ENCODE assay signal across 9 cellular contexts in the genomic region with DNA sequence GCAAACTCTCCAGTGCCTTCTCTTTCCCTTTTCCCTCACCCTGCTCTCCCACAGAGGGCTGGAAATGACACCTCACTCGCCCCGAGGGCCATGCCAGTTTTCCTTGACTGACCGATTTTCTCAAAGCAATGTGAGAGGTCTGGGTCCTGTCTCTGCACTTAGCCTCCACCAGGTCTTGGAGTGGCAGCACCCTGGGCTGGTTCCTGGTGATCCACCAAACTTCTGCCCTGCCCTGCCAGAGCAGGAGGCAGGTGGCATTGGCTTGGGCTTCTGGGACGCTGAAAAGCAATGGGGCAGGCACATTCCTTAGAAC.
DNase-seq lines count a peak whose midpoint lies in the region; ATAC-seq and TF ChIP-seq lines count a peak whose summit lies in the region.
"Had no signal": no experiment of that assay in that cellular context is flagged by ENCODE, and none has a peak within 500 bp of the region (broad histone marks: within the 10 kb centered on the region; RNA-seq: fewer than 3 reads in every experiment).

No MANE protein-coding gene starts in this region.

- H3K4me1 ChIP-seq in ES-I3 (ENCODE audit: insufficient read depth, low read length) (peaks cover 14% of the 10 kb centered on the region), PC-3 (ENCODE audit: insufficient read depth, low read length) (peaks cover 4% of the 10 kb centered on the region; the same call in 1 of the 2 replicates)

- H3K27ac Mint-ChIP-seq in endothelial cell (ENCODE audit: unreplicated experiment): no peak overlapping the region
- H3K27ac Mint-ChIP-seq in osteocyte (ENCODE audit: unreplicated experiment): no peak overlapping the region

- H3K4me1 Mint-ChIP-seq in endothelial cell (ENCODE audit: unreplicated experiment) (peaks cover 13% of the 10 kb centered on the region), osteocyte (ENCODE audit: unreplicated experiment) (peaks cover 10% of the 10 kb centered on the region)

- H3K27me3 Mint-ChIP-seq in endothelial cell (ENCODE audit: unreplicated experiment) (peaks cover 15% of the 10 kb centered on the region), osteocyte (ENCODE audit: unreplicated experiment) (peaks cover 69% of the 10 kb centered on the region)

- intact Hi-C loops in PC-3 (cut with micrococcal nuclease): no loop called here

- CTCF ChIA-PET in PC-3 (lab: Charles Lee): no interaction called here

- POLR2A ChIA-PET in PC-3 (lab: Charles Lee; ENCODE audit: unreplicated experiment): no interaction called here

- BruUV-seq in PC-3 (replicated peaks; lab: Mats Ljungman, UMichigan): no TSS peak

- peak overlapping the region; percentile 66 for H3K4me3 ChIP-seq in PC-3 (ENCODE audit: low read length)

- H3K4me3 Mint-ChIP-seq in endothelial cell (ENCODE audit: unreplicated experiment) (peak overlapping the region; percentile 87), osteocyte (ENCODE audit: unreplicated experiment) (peak overlapping the region; percentile 65)

- peak overlapping the region; percentile 78 for H3K4me2 ChIP-seq in PC-3 (ENCODE audit: low read length)

- 0 out of 2 replicates have a peak overlapping the region, but pooled peaks have one; percentile 50 for H2AFZ ChIP-seq in PC-3 (ENCODE audit: low read length)

- TF ChIP-seq CTCF in PC-3 (conservative IDR thresholded peaks at IDR 0.05; ENCODE audit: low read depth, low read length) (no peak), endothelial cell (IDR thresholded peaks at IDR 0.05; ENCODE audit: unreplicated experiment) (no peak), osteocyte (IDR thresholded peaks at IDR 0.05) (no peak)

- H4K20me1 ChIP-seq in PC-3 (ENCODE audit: low read length): no peaks in the 10 kb centered on the region

- no peaks in the 10 kb centered on the region for H3K9me2 ChIP-seq in PC-3 (replicated peaks; ENCODE audit: low read length)

- no peaks in the 10 kb centered on the region for H3K27me3 ChIP-seq in PC-3 (ENCODE audit: low read length)

- peaks cover 10% of the 10 kb centered on the region for H3K36me3 Mint-ChIP-seq in endothelial cell (ENCODE audit: low read depth, unreplicated experiment)
- H3K36me3 Mint-ChIP-seq in osteocyte (ENCODE audit: unreplicated experiment): no peaks in the 10 kb centered on the region

- H3K9ac ChIP-seq in ES-I3 (ENCODE audit: low read depth, low read length) (peak overlapping the region; percentile 71), PC-3 (ENCODE audit: low read length) (no peak overlapping the region)

- H3K36me3 ChIP-seq in ES-I3 (ENCODE audit: insufficient read depth, low read length) (no peaks in the 10 kb centered on the region), PC-3 (ENCODE audit: low read depth, low read length) (no peaks in the 10 kb centered on the region)
- H3K36me3 ChIP-seq: SJSA1 had no signal

- ATAC-seq in PC-3 (no peak; the same call in 1 of the 2 replicates), HG02981 (IDR thresholded peaks at IDR 0.05; ENCODE audit: unreplicated experiment) (no peak), HG02610 (IDR thresholded peaks at IDR 0.05; ENCODE audit: unreplicated experiment) (no peak)

- DNase-seq in PC-3 (no peak), endothelial cell (ENCODE audit: low spot score) (no peak), osteocyte (ENCODE audit: extremely low spot score, unreplicated experiment) (no peak), NCI-H82 (lab: John Stamatoyannopoulos, UW) (no peak), germinal center (ENCODE audit: low spot score) (no peak)

- H3F3A ChIP-seq in PC-3 (ENCODE audit: low read length, unreplicated experiment): no peaks in the 10 kb centered on the region

- H3K9me3 ChIP-seq in ES-I3 (ENCODE audit: control insufficient read depth, insufficient read depth, low read length) (no peaks in the 10 kb centered on the region; the same call in 1 of the 2 replicates), PC-3 (ENCODE audit: low read length) (no peaks in the 10 kb centered on the region)
- H3K9me3 ChIP-seq: SJSA1 had no signal

- no peak overlapping the region for H3K27ac ChIP-seq in PC-3 (ENCODE audit: low read length)
- H3K27ac ChIP-seq: SJSA1 had no signal

- no peaks in the 10 kb centered on the region for H3K79me2 ChIP-seq in PC-3 (ENCODE audit: low read length)

- H3K9me3 Mint-ChIP-seq in endothelial cell (ENCODE audit: unreplicated experiment) (no peaks in the 10 kb centered on the region), osteocyte (ENCODE audit: unreplicated experiment) (no peaks in the 10 kb centered on the region)
